Comparison of ENCODE assay signal across 8 cellular contexts in the genomic region with DNA sequence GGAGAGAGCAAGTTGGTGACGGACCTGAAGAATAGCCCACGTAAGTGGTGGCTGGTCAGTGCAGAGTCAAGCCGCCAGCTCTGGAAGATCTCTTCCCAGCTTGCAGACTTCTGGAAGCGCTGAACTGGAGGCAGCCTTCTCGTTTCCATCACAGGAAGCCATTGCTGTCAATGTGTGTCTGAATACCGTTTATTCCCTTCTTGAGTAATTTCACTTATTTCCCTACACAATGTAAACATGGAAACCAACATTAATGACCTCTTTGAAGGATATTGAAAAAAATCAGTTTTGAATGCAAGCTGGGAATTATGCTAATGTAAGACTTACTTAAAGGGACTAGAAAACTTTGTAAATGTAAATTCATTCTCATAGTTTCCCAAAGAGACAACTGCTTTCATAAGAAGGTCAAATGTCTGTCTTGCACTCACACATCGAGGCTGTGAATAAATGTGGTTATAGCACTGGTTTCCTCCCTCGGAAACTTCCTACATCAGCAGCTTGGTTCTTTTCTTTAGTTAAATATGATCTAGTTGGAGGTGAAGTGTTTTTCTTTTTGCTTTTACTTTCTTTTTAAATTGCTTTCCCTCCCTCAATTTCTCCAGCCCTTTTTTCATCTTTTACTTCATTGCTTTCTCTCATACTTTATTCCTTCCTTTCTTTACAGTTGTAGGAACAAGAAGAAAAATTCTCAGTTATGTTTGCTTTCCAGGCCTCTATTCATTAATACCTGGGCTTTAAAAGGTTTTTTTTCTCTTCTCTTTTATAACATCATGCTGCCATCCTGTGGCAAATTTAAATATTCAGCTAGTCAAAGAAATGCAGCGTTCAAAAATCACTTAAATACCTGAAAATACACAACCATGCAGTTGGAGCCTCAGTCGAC.
DNase-seq lines count a peak whose midpoint lies in the region; ATAC-seq lines count a peak whose summit lies in the region.

No MANE protein-coding gene starts in this region.

- peaks cover 28% of the 10 kb centered on the region for H3K4me1 ChIP-seq in adipocyte (ENCODE audit: control insufficient read depth, insufficient read depth, low read length)

- H3K4me3 ChIP-seq in adipocyte (ENCODE audit: low read length), result no peak overlapping the region

- no peaks in the 10 kb centered on the region for H3K9me3 Mint-ChIP-seq in activated naive CD4-positive, alpha-beta T cell treated with anti-CD3 and anti-CD28 coated beads, Interleukin-2, amount 50 U/mL, for 24 hours

- H3K27me3 ChIP-seq in adipocyte (replicated peaks; ENCODE audit: control insufficient read depth, insufficient read depth, low read length), result no peaks in the 10 kb centered on the region

- no peak for ATAC-seq in HG03135 (IDR thresholded peaks at IDR 0.05; ENCODE audit: unreplicated experiment)

- peak overlapping the region; percentile 21 for H3K9ac ChIP-seq in adipocyte (ENCODE audit: low read length)

- in situ Hi-C loops in KBM-7 (cut with MboI; ENCODE audit: low pct_unique_long_range_greater_than_20kb, low sequenced_read_pairs), result no loop called here

- H3K4me3 Mint-ChIP-seq in activated naive CD4-positive, alpha-beta T cell treated with anti-CD3 and anti-CD28 coated beads, Interleukin-2, amount 50 U/mL, for 24 hours, result peak overlapping the region; percentile 86

- H3K4me1 Mint-ChIP-seq in activated naive CD4-positive, alpha-beta T cell treated with anti-CD3 and anti-CD28 coated beads, Interleukin-2, amount 50 U/mL, for 24 hours, result peaks cover 58% of the 10 kb centered on the region

- H3K36me3 Mint-ChIP-seq in activated naive CD4-positive, alpha-beta T cell treated with anti-CD3 and anti-CD28 coated beads, Interleukin-2, amount 50 U/mL, for 24 hours, result no peaks in the 10 kb centered on the region

- no peaks in the 10 kb centered on the region for H3K9me3 ChIP-seq in adipocyte (ENCODE audit: control insufficient read depth, low read length)

- peak overlapping the region; percentile 97 for H3K27ac Mint-ChIP-seq in activated naive CD4-positive, alpha-beta T cell treated with anti-CD3 and anti-CD28 coated beads, Interleukin-2, amount 50 U/mL, for 24 hours

- H3K36me3 ChIP-seq in adipocyte (ENCODE audit: control insufficient read depth, insufficient read depth, low read length, severe bottlenecking), result no peaks in the 10 kb centered on the region

- no peak for DNase-seq in activated naive CD4-positive, alpha-beta T cell (lab: John Stamatoyannopoulos, UW)
- DNase-seq in KBM-7 (peak; percentile 45), adipocyte (ENCODE audit: low read depth) (peak; percentile 72), myocyte (ENCODE audit: low read depth) (peak; percentile 15), NCI-H82 (lab: John Stamatoyannopoulos, UW) (no peak), HuH-7 (ENCODE audit: low spot score) (no peak)

- no peaks in the 10 kb centered on the region for H3K27me3 Mint-ChIP-seq in activated naive CD4-positive, alpha-beta T cell treated with anti-CD3 and anti-CD28 coated beads, Interleukin-2, amount 50 U/mL, for 24 hours

Comparison
In these comparisons a context has a peak if more than half of its experiments do, and no peak if none do; other contexts are left out.
1. DNase-seq: peak in KBM-7 (single experiment), adipocyte (single experiment) and myocyte (single experiment); none in activated naive CD4-positive, alpha-beta T cell (0 of 4), NCI-H82 (single experiment) and HuH-7 (single experiment).